Comparison of ENCODE assay signal across 1 cellular context in genomic region chr6:24774696-24775519, GRCh38.
TF ChIP-seq lines count a peak whose summit lies in the region.

Gene GMNN (plus strand): TSS chr6:24774937. CDS start chr6:24777247, 2,310 bp downstream.

TF ChIP-seq in K562, 482 proteins besides CTCF, POLR2A, EP300 and RAD21 (continued from another document and continues in another):
- TF ChIP-seq ZNF512 (tag; IDR thresholded peaks at IDR 0.05): no peak
- peak; percentile 98 to 99 for TF ChIP-seq MNT (conservative IDR thresholded peaks at IDR 0.05)
- no peak for TF ChIP-seq CREB5 (CRISPR knock-in tag; IDR thresholded peaks at IDR 0.05)
- no peak for TF ChIP-seq CREBBP (IDR thresholded peaks at IDR 0.05; ENCODE audit: low read depth, low read length)
- peak; percentile 86; the same call in 1 of the 2 replicates for TF ChIP-seq MTA3 (IDR thresholded peaks at IDR 0.05; ENCODE audit: borderline replicate concordance)
- 0 out of 4 replicates have a peak, but pooled peaks of 1 of the 2 experiments have one; percentile 20 for TF ChIP-seq ARNT (IDR thresholded peaks at IDR 0.05)
- no peak for TF ChIP-seq DIDO1 (tag; IDR thresholded peaks at IDR 0.05; ENCODE audit: low read depth)
- TF ChIP-seq ZNF316 (IDR thresholded peaks at IDR 0.05): no peak
- TF ChIP-seq ZNF212 (CRISPR knock-in tag; IDR thresholded peaks at IDR 0.05): no peak
- TF ChIP-seq ZFP91 (CRISPR knock-in tag; IDR thresholded peaks at IDR 0.05): peak; percentile 82
- peak; percentile 90 for TF ChIP-seq ZBTB2 (IDR thresholded peaks at IDR 0.05)
- TF ChIP-seq ZNF830 (CRISPR knock-in tag; IDR thresholded peaks at IDR 0.05): peak; percentile 88
- no peak for TF ChIP-seq XRCC3 (IDR thresholded peaks at IDR 0.05)
- no peak for TF ChIP-seq ETS2 (tag; IDR thresholded peaks at IDR 0.05; ENCODE audit: borderline replicate concordance, poor library complexity, severe bottlenecking)
- peak; percentile 73 for TF ChIP-seq CBX1 (IDR thresholded peaks at IDR 0.05; ENCODE audit: low read depth)
- no peak for TF ChIP-seq SLC30A9 (CRISPR knock-in tag; IDR thresholded peaks at IDR 0.05)
- peak; percentile 83 for TF ChIP-seq RBM22 (IDR thresholded peaks at IDR 0.05; ENCODE audit: low read depth, low read length, poor library complexity, severe bottlenecking)
- peak; percentile 100 for TF ChIP-seq RB1 (IDR thresholded peaks at IDR 0.05; ENCODE audit: low read depth)
- peak; percentile 96 for TF ChIP-seq POLR2B (IDR thresholded peaks at IDR 0.05; ENCODE audit: low read depth, partially characterized antibody)
- TF ChIP-seq ZNF449 (CRISPR knock-in tag; IDR thresholded peaks at IDR 0.05): no peak
- peak; percentile 93 for TF ChIP-seq POLR2AphosphoS5 (IDR thresholded peaks at IDR 0.05; ENCODE audit: control insufficient read depth, insufficient read depth, low read depth, low read length)
- no peak for TF ChIP-seq ZNF354B (CRISPR knock-in tag; IDR thresholded peaks at IDR 0.05)
- TF ChIP-seq STAT5A (IDR thresholded peaks at IDR 0.05; ENCODE audit: borderline replicate concordance, low read length): no peak; the same call in 1 of the 2 replicates
- TF ChIP-seq NFE2L1 (tag; IDR thresholded peaks at IDR 0.05; ENCODE audit: borderline replicate concordance, low read depth): no peak
- peak; percentile 95 for TF ChIP-seq ZZZ3 (IDR thresholded peaks at IDR 0.05)
- no peak for TF ChIP-seq ZNF408 (CRISPR knock-in tag; IDR thresholded peaks at IDR 0.05; ENCODE audit: low read depth)
- no peak for TF ChIP-seq FOXA1 (IDR thresholded peaks at IDR 0.05; ENCODE audit: borderline replicate concordance)
- no peak; the same call in 1 of the 2 replicates for TF ChIP-seq TCF7L2 (IDR thresholded peaks at IDR 0.05; ENCODE audit: low read depth, low read length)
- TF ChIP-seq SMARCA4 (IDR thresholded peaks at IDR 0.05): no peak
- no peak for TF ChIP-seq HSF4 (CRISPR knock-in tag; IDR thresholded peaks at IDR 0.05; ENCODE audit: borderline replicate concordance)
- TF ChIP-seq ZNF232 (CRISPR knock-in tag; IDR thresholded peaks at IDR 0.05): no peak
- peak in 1 of 2 experiments; percentile 83; a peak in 1 of 4 replicates for TF ChIP-seq ZNF639 (CRISPR knock-in tag; conservative IDR thresholded peaks at IDR 0.05 in 1 of 2, IDR thresholded peaks at IDR 0.05 in 1 of 2)
- TF ChIP-seq UBTF (IDR thresholded peaks at IDR 0.05; ENCODE audit: borderline replicate concordance in 1 of 2, low read depth in 2 of 2, low read length in 2 of 2): peak in 1 of 2 experiments; percentile 48; a peak in 3 of 4 replicates
- TF ChIP-seq NFIX (CRISPR knock-in tag; IDR thresholded peaks at IDR 0.05; ENCODE audit: low read depth): no peak
- peak; percentile 85 for TF ChIP-seq FOS (IDR thresholded peaks at IDR 0.05; ENCODE audit: extremely low read depth, insufficient read length)
- TF ChIP-seq CHAMP1 (IDR thresholded peaks at IDR 0.05): peak; percentile 71
- TF ChIP-seq SETDB1 (IDR thresholded peaks at IDR 0.05; ENCODE audit: low read length): no peak
- TF ChIP-seq MTA2 (IDR thresholded peaks at IDR 0.05; ENCODE audit: low read depth): peak; percentile 31
- peak; percentile 79; the same call in 1 of the 2 replicates for TF ChIP-seq CTBP1 (IDR thresholded peaks at IDR 0.05; ENCODE audit: borderline replicate concordance)
- TF ChIP-seq TCF3 (CRISPR knock-in tag; IDR thresholded peaks at IDR 0.05): peak; percentile 34; the same call in 1 of the 2 replicates
- TF ChIP-seq RBM25 (IDR thresholded peaks at IDR 0.05; ENCODE audit: low read depth, low read length, severe bottlenecking): peak; percentile 99
- no peak for TF ChIP-seq KDM1A (IDR thresholded peaks at IDR 0.05)
- peak; percentile 99 for TF ChIP-seq TFE3 (CRISPR knock-in tag; IDR thresholded peaks at IDR 0.05)
- TF ChIP-seq ZNF57 (CRISPR knock-in tag; IDR thresholded peaks at IDR 0.05): 0 out of 2 replicates have a peak, but pooled peaks have one; percentile 37
- peak in 1 of 2 experiments; percentile 55; a peak in 1 of 4 replicates for TF ChIP-seq RCOR1 (IDR thresholded peaks at IDR 0.05; ENCODE audit: borderline replicate concordance in 1 of 2, low read depth in 2 of 2, low read length in 2 of 2)
- no peak for TF ChIP-seq XRCC4 (IDR thresholded peaks at IDR 0.05; ENCODE audit: extremely low read depth, insufficient read depth, insufficient read length)
- peak; percentile 99 for TF ChIP-seq SUPT5H (IDR thresholded peaks at IDR 0.05)
- no peak for TF ChIP-seq PRMT5 (CRISPR knock-in tag; IDR thresholded peaks at IDR 0.05)
